20 cellular contexts compared by ENCODE assay signal in the genomic region with DNA sequence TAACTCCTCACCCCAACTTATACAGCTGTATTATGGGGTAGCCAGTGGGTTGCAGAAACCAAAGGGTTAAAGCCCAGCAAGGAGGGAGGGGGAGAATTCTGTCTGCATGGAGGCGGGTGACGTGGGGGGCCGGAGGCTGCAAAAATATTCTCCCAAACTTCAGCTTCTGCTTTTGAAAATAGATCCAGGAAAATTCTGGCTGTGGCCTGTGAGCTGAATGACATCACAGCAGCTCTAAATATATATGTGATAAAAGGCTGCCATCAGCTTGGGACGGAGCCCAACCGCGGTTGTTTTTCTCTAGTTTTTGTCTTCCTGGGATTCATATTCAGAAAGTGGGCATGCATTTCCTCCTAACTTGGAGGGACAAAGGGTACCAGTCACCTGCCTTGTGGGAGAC. TPM values are rescaled to one million over a fixed set of nuclear protein-coding genes. Genes with fewer than 3 reads are reported as not detected.
A peak's percentile ranks its signal among the peaks of the same experiment; 100 is the strongest.
DNase-seq lines count a peak whose midpoint lies in the region; ATAC-seq and TF ChIP-seq lines count a peak whose summit lies in the region.
"Had no signal": no experiment of that assay in that cellular context is flagged by ENCODE, and none has a peak within 500 bp of the region (broad histone marks: within the 10 kb centered on the region; RNA-seq: fewer than 3 reads in every experiment).

No MANE protein-coding gene starts in this region.

- no peaks in the 10 kb centered on the region for H3K9me3 ChIP-seq in HEK293 (ENCODE audit: control insufficient read depth, insufficient read depth, low read depth, low read length)
- H3K9me3 ChIP-seq in right atrium auricular region: no peaks in the 10 kb centered on the region
- no peaks in the 10 kb centered on the region for H3K9me3 ChIP-seq in sigmoid colon
- H3K9me3 ChIP-seq: BE2C, MG63 had no signal

- intact Hi-C loops in sigmoid colon (cut with DNase I): no loop called here

- no peak for ATAC-seq in activated T-helper 17 cell treated with anti-CD3 and anti-CD28 coated beads, Interleukin-2, amount 50 U/mL, for 72 hours (replicated peaks)
- no peak for ATAC-seq in HG03432 (IDR thresholded peaks at IDR 0.05; ENCODE audit: unreplicated experiment)

- no peak for TF ChIP-seq CTCF in HEK293 (tag by site-specific recombination; IDR thresholded peaks at IDR 0.05)
- TF ChIP-seq CTCF in right atrium auricular region (IDR thresholded peaks at IDR 0.05): no peak
- no peak for TF ChIP-seq CTCF in sigmoid colon (IDR thresholded peaks at IDR 0.05)

- H3K4me1 ChIP-seq in HEK293 (ENCODE audit: control insufficient read depth, insufficient read depth, low read length) (no peaks in the 10 kb centered on the region), right atrium auricular region (peaks cover 0 to 50% of the 10 kb centered on the region in 2 donors), sigmoid colon (peaks cover 0 to 14% (median 9%) of the 10 kb centered on the region in 4 donors)

- no peak overlapping the region for H3K4me3 Mint-ChIP-seq in activated T-helper 17 cell treated with anti-CD3 and anti-CD28 coated beads, Interleukin-2, amount 50 U/mL, for 72 hours
- H3K4me3 Mint-ChIP-seq: CD4-positive, alpha-beta T cell had no signal

- WGBS in sigmoid colon, 2 donors: 87 to 89% methylated on average over 6 of the region's 6 CpGs

- H3K27ac Mint-ChIP-seq in activated T-helper 17 cell treated with anti-CD3 and anti-CD28 coated beads, Interleukin-2, amount 50 U/mL, for 72 hours: no peak overlapping the region
- H3K27ac Mint-ChIP-seq: CD4-positive, alpha-beta T cell had no signal

- no peak for TF ChIP-seq POLR2A in sigmoid colon (IDR thresholded peaks at IDR 0.05)

- peaks cover 92% of the 10 kb centered on the region for H3K36me3 Mint-ChIP-seq in activated T-helper 17 cell treated with anti-CD3 and anti-CD28 coated beads, Interleukin-2, amount 50 U/mL, for 72 hours (ENCODE audit: low read depth)

- H3K9me3 Mint-ChIP-seq in activated T-helper 17 cell treated with anti-CD3 and anti-CD28 coated beads, Interleukin-2, amount 50 U/mL, for 72 hours: no peaks in the 10 kb centered on the region
- H3K9me3 Mint-ChIP-seq: CD4-positive, alpha-beta T cell had no signal

- DNase-seq in anterior cingulate cortex (lab: John Stamatoyannopoulos, UW) (peak in 33 of 58 donors; percentile 10 to 76 (median 42)), right atrium auricular region (ENCODE audit: low spot score) (no peak), occipital lobe (lab: John Stamatoyannopoulos, UW) (peak; percentile 58), sigmoid colon (no peak)
- DNase-seq: BE2C; Calu3; CD4-positive, alpha-beta T cell; DMS53; IMR-90; Karpas-422; MG63; NCI-H1092; NCI-H146; NCI-H2081; NCI-H510A treated with DMSO at 0.1 percent for 48 hours; NCI-H82; PC-9 had no signal

- H3K4me1 Mint-ChIP-seq in activated T-helper 17 cell treated with anti-CD3 and anti-CD28 coated beads, Interleukin-2, amount 50 U/mL, for 72 hours: peaks cover 9% of the 10 kb centered on the region

- CTCF ChIA-PET in HEK293 (lab: Yijun Ruan, JAX): interaction anchor here (0.8 kb wide), 1 partner anchor 28 kb away, joined by 3 read pairs; no protein-coding TSS in a partner anchor

- no peak for TF ChIP-seq EP300 in sigmoid colon (IDR thresholded peaks at IDR 0.05)

- H3K27me3 ChIP-seq in right atrium auricular region: no peaks in the 10 kb centered on the region
- no peaks in the 10 kb centered on the region for H3K27me3 ChIP-seq in sigmoid colon
- H3K27me3 ChIP-seq: BE2C, MG63 had no signal

- POLR2A ChIA-PET in HEK293 (lab: Yijun Ruan, JAX): interaction anchor here (1.0 kb wide), 1 partner anchor 28 kb away, joined by 3 read pairs; the partner anchor contains the start of gene MAPKAPK3

- H3K27ac ChIP-seq in HEK293 (ENCODE audit: extremely low read depth, low read depth, low read length): no peak overlapping the region
- peak overlapping the region; percentile 82 to 83 for H3K27ac ChIP-seq in right atrium auricular region
- H3K27ac ChIP-seq in sigmoid colon: no peak overlapping the region
- H3K27ac ChIP-seq: PC-9 had no signal

- H3K36me3 ChIP-seq in HEK293 (ENCODE audit: control insufficient read depth in 2 of 2, insufficient read depth in 1 of 2, low read length in 2 of 2): peaks cover 0 to 74% of the 10 kb centered on the region in 2 experiments; a peak in 1 of 3 replicates
- H3K36me3 ChIP-seq in right atrium auricular region: peaks cover 78% of the 10 kb centered on the region
- peaks cover 0 to 65% (median 13%) of the 10 kb centered on the region in 4 donors for H3K36me3 ChIP-seq in sigmoid colon
- H3K36me3 ChIP-seq: BE2C, MG63 had no signal

- H3K27me3 Mint-ChIP-seq in activated T-helper 17 cell treated with anti-CD3 and anti-CD28 coated beads, Interleukin-2, amount 50 U/mL, for 72 hours: no peaks in the 10 kb centered on the region
- H3K27me3 Mint-ChIP-seq: CD4-positive, alpha-beta T cell had no signal

- H3K4me3 ChIP-seq in HEK293 (ENCODE audit: low read depth, low read length): no peak overlapping the region
- H3K4me3 ChIP-seq in right atrium auricular region: no peak overlapping the region
- no peak overlapping the region for H3K4me3 ChIP-seq in sigmoid colon
- H3K4me3 ChIP-seq: MG63, PC-9 had no signal

TF ChIP-seq in HEK293, 187 proteins besides CTCF, POLR2A, EP300 and RAD21:
- 0 out of 2 replicates have a peak, but pooled peaks have one; percentile 23 for TF ChIP-seq ZNF449 (tag by site-specific recombination; IDR thresholded peaks at IDR 0.05)
- no peak for TF ChIP-seq ZNF274 (IDR thresholded peaks at IDR 0.05; ENCODE audit: low read length)
- no peak for TF ChIP-seq ZNF274 (tag by site-specific recombination; IDR thresholded peaks at IDR 0.05; ENCODE audit: borderline replicate concordance)

RNA-seq across cellular contexts. Expression of gene MAPKAPK3, which starts 27.6 kb away (rescaled TPM):
- 100 to 1,000 TPM; 148 to 187 TPM for total RNA-seq in right atrium auricular region
- 5.5 TPM for total RNA-seq in occipital lobe
- total RNA-seq in activated T-helper 17 cell treated with anti-CD3 and anti-CD28 coated beads, Interleukin-2, amount 50 U/mL, for 72 hours: 100 to 1,000 TPM in 1 of 2 donors, 10 to 100 TPM in 1; 99.8 to 131 TPM
- total RNA-seq in sigmoid colon: 10 to 100 TPM; 15.2 to 22.2 (median 19.1) TPM
- polyA plus RNA-seq in sigmoid colon: 10 to 100 TPM; 19.8 to 32.8 (median 30.3) TPM

RNA-seq across cellular contexts. Expression of gene DOCK3, which starts 30.2 kb away (rescaled TPM):
- 1 to 10 TPM; 2.7 to 4.6 TPM for total RNA-seq in right atrium auricular region
- total RNA-seq in occipital lobe: 42.6 TPM
- total RNA-seq in activated T-helper 17 cell treated with anti-CD3 and anti-CD28 coated beads, Interleukin-2, amount 50 U/mL, for 72 hours: 1 to 10 TPM; 3.8 to 7.8 TPM
- total RNA-seq in sigmoid colon: 1 to 10 TPM; 1.8 to 4.4 (median 3.6) TPM
- under 1 TPM in 1 of 3 donors, not detected in 2; 0.25 TPM for polyA plus RNA-seq in sigmoid colon

RNA-seq across cellular contexts. Expression of gene CISH, which starts 33.0 kb away (rescaled TPM):
- total RNA-seq in right atrium auricular region: 1 to 10 TPM; 4.7 to 9.9 TPM
- total RNA-seq in occipital lobe: 0.16 TPM
- 100 to 1,000 TPM; 204 to 327 TPM for total RNA-seq in activated T-helper 17 cell treated with anti-CD3 and anti-CD28 coated beads, Interleukin-2, amount 50 U/mL, for 72 hours
- 10 to 100 TPM in 1 of 4 donors, 1 to 10 TPM in 3; 2.1 to 17.0 (median 5.3) TPM for total RNA-seq in sigmoid colon
- polyA plus RNA-seq in sigmoid colon: 10 to 100 TPM in 2 of 3 donors, 1 to 10 TPM in 1; 8.1 to 13.2 (median 11.8) TPM

Comparison
In these comparisons a context has a peak if more than half of its experiments do, and no peak if none do; other contexts are left out.
1. H3K27ac ChIP-seq: peak in right atrium auricular region (2 of 2); none in HEK293 (single experiment) and sigmoid colon (0 of 4).
2. DNase-seq: peak in anterior cingulate cortex (33 of 58) and occipital lobe (single experiment); none in right atrium auricular region (single experiment) and sigmoid colon (single experiment).
3. RNA of gene MAPKAPK3, which starts 27.6 kb away (total RNA-seq): 148 to 187 TPM in right atrium auricular region and 99.8 to 131 TPM in activated T-helper 17 cell treated with anti-CD3 and anti-CD28 coated beads, Interleukin-2, amount 50 U/mL, for 72 hours; 15.2 to 22.2 TPM in sigmoid colon and 5.5 TPM in occipital lobe (single experiment); every median in the first group is over 4 times any median in the second.
4. RNA of gene CISH, which starts 33.0 kb away (total RNA-seq): 204 to 327 TPM in activated T-helper 17 cell treated with anti-CD3 and anti-CD28 coated beads, Interleukin-2, amount 50 U/mL, for 72 hours; 4.7 to 9.9 TPM in right atrium auricular region, 2.1 to 17.0 TPM in sigmoid colon and 0.16 TPM in occipital lobe (single experiment); every median in the first group is over 10 times any median in the second.